In the genomic region with DNA sequence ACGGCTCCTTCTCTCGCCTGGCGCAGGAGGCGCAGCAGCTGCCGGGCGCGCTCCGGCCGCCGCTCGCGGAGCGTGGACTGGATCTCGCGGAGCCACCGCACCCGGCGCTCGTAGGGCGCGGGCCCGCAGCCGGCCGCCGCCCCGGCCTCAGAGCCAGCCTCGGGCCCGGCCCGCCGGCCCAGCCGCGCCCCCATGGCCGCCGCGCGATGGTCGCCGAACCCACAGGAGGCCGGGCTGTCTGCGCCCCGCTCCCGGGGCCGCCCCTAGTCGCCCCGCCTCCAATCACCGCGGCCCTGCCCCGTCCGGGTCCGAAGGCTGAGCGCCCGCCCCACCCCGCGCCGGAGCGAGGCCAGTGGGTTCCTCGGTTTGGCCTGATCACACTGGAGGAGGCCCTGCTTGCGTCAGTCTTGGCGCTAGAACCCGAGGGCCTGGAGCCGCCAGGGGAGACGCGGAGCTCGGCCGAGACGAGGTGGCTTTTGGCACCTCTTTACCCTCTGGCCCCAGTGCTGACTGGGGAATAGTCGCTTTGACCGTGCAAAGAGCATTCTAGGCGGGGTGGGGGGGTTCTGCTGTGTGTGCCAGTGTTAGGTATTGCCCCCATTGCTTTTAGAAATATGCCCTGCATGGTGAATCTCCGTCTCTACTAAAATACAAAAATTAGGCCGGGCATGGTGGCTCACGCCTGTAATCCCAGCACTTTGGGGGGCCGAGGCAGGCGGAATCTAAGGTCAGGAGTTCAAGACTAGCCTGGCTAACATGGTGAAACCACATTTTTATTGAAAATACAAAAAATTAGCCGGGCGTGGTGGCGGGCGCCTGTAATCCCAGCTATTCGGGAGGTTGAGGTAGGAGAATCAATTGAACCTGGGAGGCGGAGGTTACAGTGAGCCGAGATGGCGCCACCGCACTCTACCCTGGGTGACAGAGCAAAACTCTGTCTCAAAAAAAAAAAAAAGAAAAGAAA, we compare ENCODE assay signal across 8 cellular contexts. TPM values are rescaled to one million over a fixed set of nuclear protein-coding genes. Genes with fewer than 3 reads are reported as not detected.
DNase-seq lines count a peak whose midpoint lies in the region; ATAC-seq, FAIRE-seq and TF ChIP-seq lines count a peak whose summit lies in the region.

A gene with protein sequence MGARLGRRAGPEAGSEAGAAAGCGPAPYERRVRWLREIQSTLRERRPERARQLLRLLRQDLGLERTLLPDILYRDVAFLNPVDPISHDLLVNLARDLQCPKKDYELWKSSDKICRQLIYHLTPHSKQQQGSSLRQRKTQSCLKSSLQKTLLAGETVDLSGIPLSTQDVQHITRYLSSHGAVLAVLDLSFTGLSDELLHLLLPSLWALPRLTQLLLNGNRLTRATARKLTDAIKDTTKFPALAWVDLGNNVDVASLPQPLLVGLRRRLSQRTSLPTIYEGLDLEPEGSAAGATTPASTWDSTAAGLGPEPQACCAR (minus strand): TSS at position 228 of the 964 bp plus-strand sequence. CDS start 34 bp downstream, at position 194.

- WGBS in heart left ventricle, 4 donors, result 16 to 36% (median 22%) methylated on average over 36 to 83 of the region's 83 CpGs

- peak; percentile 79 for FAIRE-seq in GM12891 (lab: Jason Lieb, UNC)

- peak within 1 kb of the TSS; percentile 21 to 88 (median 64) for H3K27ac ChIP-seq in heart left ventricle

- H3K9me3 ChIP-seq in heart left ventricle, result no peaks in the 10 kb centered on the region

- no peaks in the 10 kb centered on the region for H3K27me3 ChIP-seq in heart left ventricle

- peak within 1 kb of the TSS; percentile 44 to 86 (median 66) for H3K4me3 ChIP-seq in heart left ventricle

- TF ChIP-seq POLR2A in GM12891 (IDR thresholded peaks at IDR 0.05; ENCODE audit: low read depth, low read length) (no peak), heart left ventricle (IDR thresholded peaks at IDR 0.05) (peak in 1 of 2 donors; percentile 41)

- peaks cover 0 to 18% (median 4%) of the 10 kb centered on the region in 12 donors for H3K4me1 ChIP-seq in heart left ventricle

- DNase-seq in AG08395 (ENCODE audit: low spot score), result peak; percentile 96
- DNase-seq in GM12891 (ENCODE audit: insufficient read length, low spot score), result peak; percentile 95
- DNase-seq in NOMO-1 (lab: John Stamatoyannopoulos, UW; ENCODE audit: unreplicated experiment in 2 of 2), result peak; percentile 77 to 90
- DNase-seq in amniotic stem cell (lab: John Stamatoyannopoulos, UW), result peak; percentile 60
- peak; percentile 88 to 94 (median 93) for DNase-seq in heart left ventricle
- peak; percentile 65 for DNase-seq in occipital lobe (lab: John Stamatoyannopoulos, UW)

- no peak for TF ChIP-seq CTCF in heart left ventricle (IDR thresholded peaks at IDR 0.05)

- ATAC-seq in HG03066 (IDR thresholded peaks at IDR 0.05; ENCODE audit: low read depth, unreplicated experiment) (peak; percentile 80), heart left ventricle (peak; percentile 90 to 96 (median 94)), GM18868 (IDR thresholded peaks at IDR 0.05; ENCODE audit: unreplicated experiment) (no peak)

- H3K36me3 ChIP-seq in heart left ventricle, result peaks cover 0 to 11% (median 5%) of the 10 kb centered on the region in 9 donors

- intact Hi-C loops in heart left ventricle (cut with DNase I), result no loop called here

TF ChIP-seq in GM12891, 5 proteins besides CTCF, POLR2A, EP300 and RAD21:
- TF ChIP-seq POU2F2 (IDR thresholded peaks at IDR 0.05; ENCODE audit: low read depth, low read length) (no peak), SPI1 (IDR thresholded peaks at IDR 0.05; ENCODE audit: low read depth, low read length) (no peak), PAX5 (IDR thresholded peaks at IDR 0.05; ENCODE audit: insufficient read depth, low read length, severe bottlenecking) (no peak), TAF1 (IDR thresholded peaks at IDR 0.05; ENCODE audit: low read depth, low read length) (no peak), POLR2AphosphoS5 (IDR thresholded peaks at IDR 0.05; ENCODE audit: low read depth, low read length) (no peak)
TF ChIP-seq in GM12891: peak in this region for 0.

RNA-seq across cellular contexts. Expression of the gene that starts here (rescaled TPM):
- polyA plus RNA-seq in GM12891 (2012; ENCODE audit: low read depth, missing spikeins), result 1.5 TPM
- total RNA-seq in heart left ventricle (1 to 10 TPM; 3.7 to 6.5 (median 4.5) TPM), occipital lobe (5.3 TPM)
- 1 to 10 TPM; 2.6 to 8.0 TPM for polyA plus RNA-seq in heart left ventricle
